Comparison of ENCODE assay signal across 1 cellular context in the genomic region with DNA sequence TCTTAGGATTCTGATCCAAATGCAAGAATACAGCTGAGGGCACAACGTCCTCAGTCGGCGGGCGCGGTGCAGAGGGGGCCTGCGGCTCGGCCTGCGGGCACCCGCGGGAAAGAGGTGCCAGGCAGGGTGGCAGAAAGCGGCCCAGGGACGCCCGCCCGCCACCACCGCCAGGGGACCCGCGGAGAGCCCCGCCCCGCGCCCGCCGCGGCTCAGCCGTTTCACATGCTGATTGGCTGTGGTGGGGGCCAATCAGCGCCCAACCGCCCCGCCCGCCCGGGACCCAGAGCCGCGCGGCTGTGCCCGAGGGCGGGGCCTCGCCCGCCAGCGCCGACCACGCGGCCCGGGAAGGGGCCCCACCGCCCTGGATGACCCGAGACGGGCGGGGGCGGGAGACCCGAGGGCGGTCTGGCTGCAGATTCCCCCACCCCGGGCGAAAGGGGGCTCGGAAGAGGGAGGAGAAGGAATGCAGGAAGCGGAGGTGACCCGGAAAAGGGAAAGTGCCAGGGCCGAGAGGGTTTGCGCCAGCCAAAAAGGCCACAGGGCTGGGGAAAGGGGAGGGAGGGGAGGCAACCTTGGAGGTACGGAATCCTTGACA.
A peak's percentile ranks its signal among the peaks of the same experiment; 100 is the strongest.
TF ChIP-seq lines count a peak whose summit lies in the region.

No MANE protein-coding gene starts in this region.

TF ChIP-seq in K562, 482 proteins besides CTCF, POLR2A, EP300 and RAD21 (continued from another document):
- TF ChIP-seq ZFX (CRISPR knock-in tag; IDR thresholded peaks at IDR 0.05) (peak; percentile 80), KLF16 (IDR thresholded peaks at IDR 0.05) (no peak), KDM2B (CRISPR knock-in tag; IDR thresholded peaks at IDR 0.05) (peak; percentile 54; the same call in 1 of the 2 replicates), NFRKB (IDR thresholded peaks at IDR 0.05; ENCODE audit: low read depth) (0 out of 2 replicates have a peak, but pooled peaks have one; percentile 41), FOS (IDR thresholded peaks at IDR 0.05; ENCODE audit: extremely low read depth, insufficient read length) (no peak), RBBP5 (IDR thresholded peaks at IDR 0.05; ENCODE audit: borderline replicate concordance, insufficient read depth, low read length, poor library complexity, severe bottlenecking) (no peak), EHMT2 (IDR thresholded peaks at IDR 0.05) (no peak), SPI1 (IDR thresholded peaks at IDR 0.05; ENCODE audit: borderline replicate concordance, low read depth, low read length) (no peak), GTF2F1 (IDR thresholded peaks at IDR 0.05; ENCODE audit: low read depth, low read length) (no peak)
- TF ChIP-seq, protein P1, sequence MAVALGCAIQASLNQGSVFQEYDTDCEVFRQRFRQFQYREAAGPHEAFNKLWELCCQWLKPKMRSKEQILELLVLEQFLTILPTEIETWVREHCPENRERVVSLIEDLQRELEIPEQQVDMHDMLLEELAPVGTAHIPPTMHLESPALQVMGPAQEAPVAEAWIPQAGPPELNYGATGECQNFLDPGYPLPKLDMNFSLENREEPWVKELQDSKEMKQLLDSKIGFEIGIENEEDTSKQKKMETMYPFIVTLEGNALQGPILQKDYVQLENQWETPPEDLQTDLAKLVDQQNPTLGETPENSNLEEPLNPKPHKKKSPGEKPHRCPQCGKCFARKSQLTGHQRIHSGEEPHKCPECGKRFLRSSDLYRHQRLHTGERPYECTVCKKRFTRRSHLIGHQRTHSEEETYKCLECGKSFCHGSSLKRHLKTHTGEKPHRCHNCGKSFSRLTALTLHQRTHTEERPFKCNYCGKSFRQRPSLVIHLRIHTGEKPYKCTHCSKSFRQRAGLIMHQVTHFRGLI (CRISPR knock-in tag; IDR thresholded peaks at IDR 0.05): no peak
